Comparison of ENCODE assay signal across 1 cellular context in the genomic region with DNA sequence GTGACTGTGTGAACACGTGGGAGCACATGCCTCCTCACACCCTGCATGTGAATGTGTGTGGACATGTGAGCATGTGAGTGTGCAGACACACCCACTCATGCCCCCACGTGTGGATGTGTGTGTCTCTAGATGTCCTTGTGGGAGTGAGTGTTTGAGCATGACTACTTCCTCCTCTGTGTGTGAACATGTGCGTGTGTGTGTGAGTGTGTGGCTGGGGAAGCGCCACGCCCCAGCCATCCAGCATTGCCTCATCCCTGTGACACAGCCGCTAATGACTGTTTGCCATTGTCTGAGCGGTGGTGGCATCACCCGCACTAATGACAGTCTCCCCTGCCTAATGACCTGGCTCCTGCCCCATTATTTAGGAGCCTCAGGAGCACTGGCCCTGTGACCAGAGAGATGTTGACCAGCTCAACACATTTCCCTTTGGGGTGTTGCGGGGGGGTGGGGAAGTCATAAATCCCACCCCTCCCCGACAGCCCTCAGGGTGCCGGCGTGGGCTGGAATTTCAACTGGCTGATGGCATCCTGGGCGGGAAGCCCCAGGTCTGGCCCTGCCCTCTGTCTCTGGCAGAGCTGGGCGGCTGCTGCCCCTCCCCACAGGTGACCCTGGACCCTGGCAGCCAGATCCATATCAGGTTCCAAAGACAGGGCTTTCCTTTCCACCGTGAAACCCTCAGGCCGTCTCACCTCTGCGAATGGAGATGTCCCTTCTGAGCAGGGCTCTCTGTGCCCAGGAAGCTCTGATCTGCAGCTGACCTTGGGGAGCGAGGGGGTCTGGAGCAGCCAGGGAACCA.
TF ChIP-seq lines count a peak whose summit lies in the region.

No MANE protein-coding gene starts in this region.

TF ChIP-seq in HEK293, 187 proteins besides CTCF, POLR2A, EP300 and RAD21 (continued from another document and continues in another):
- TF ChIP-seq HOXD13 (CRISPR knock-in tag; IDR thresholded peaks at IDR 0.05; ENCODE audit: borderline replicate concordance) (no peak), ZNF292 (tag by site-specific recombination; IDR thresholded peaks at IDR 0.05; ENCODE audit: borderline replicate concordance, low read depth) (no peak), ZNF214 (tag by site-specific recombination; IDR thresholded peaks at IDR 0.05; ENCODE audit: borderline replicate concordance) (no peak), ZNF174 (tag by site-specific recombination; IDR thresholded peaks at IDR 0.05) (no peak), ZNF354C (tag by site-specific recombination; IDR thresholded peaks at IDR 0.05; ENCODE audit: borderline replicate concordance, low read depth) (no peak), KLF16 (tag by site-specific recombination; IDR thresholded peaks at IDR 0.05) (peak; percentile 96), ZNF335 (tag by site-specific recombination; conservative IDR thresholded peaks at IDR 0.05) (peak; percentile 54), GLI4 (tag by site-specific recombination; IDR thresholded peaks at IDR 0.05) (no peak), ZNF585B (tag by site-specific recombination; IDR thresholded peaks at IDR 0.05) (no peak), ZNF623 (tag by site-specific recombination; IDR thresholded peaks at IDR 0.05) (no peak), ZNF791 (tag by site-specific recombination; IDR thresholded peaks at IDR 0.05) (no peak), ZNF341 (tag by site-specific recombination; IDR thresholded peaks at IDR 0.05; ENCODE audit: low read depth) (no peak), ZNF140 (tag by site-specific recombination; IDR thresholded peaks at IDR 0.05) (no peak), ZNF660 (tag by site-specific recombination; IDR thresholded peaks at IDR 0.05) (peak; percentile 78), ZNF561 (tag by site-specific recombination; IDR thresholded peaks at IDR 0.05; ENCODE audit: borderline replicate concordance) (no peak), ZNF221 (tag by site-specific recombination; IDR thresholded peaks at IDR 0.05; ENCODE audit: borderline replicate concordance) (no peak), KLF9 (tag by site-specific recombination; IDR thresholded peaks at IDR 0.05; ENCODE audit: low read depth) (peak; percentile 96), ZEB2 (tag by site-specific recombination; IDR thresholded peaks at IDR 0.05) (peak; percentile 72), GFI1B (tag by site-specific recombination; IDR thresholded peaks at IDR 0.05) (no peak), PRDM1 (tag by site-specific recombination; IDR thresholded peaks at IDR 0.05) (no peak), ZNF2 (tag by site-specific recombination; IDR thresholded peaks at IDR 0.05) (no peak), ZBTB8A (tag by site-specific recombination; IDR thresholded peaks at IDR 0.05) (no peak), TRIM28 (IDR thresholded peaks at IDR 0.05; ENCODE audit: borderline replicate concordance, low read length) (no peak), ZBTB20 (tag by site-specific recombination; IDR thresholded peaks at IDR 0.05) (peak; percentile 29; the same call in 1 of the 2 replicates), SCRT2 (tag by site-specific recombination; IDR thresholded peaks at IDR 0.05) (0 out of 2 replicates have a peak, but pooled peaks have one; percentile 13), ZNF654 (tag by site-specific recombination; IDR thresholded peaks at IDR 0.05; ENCODE audit: low read depth) (no peak), ZNF404 (tag by site-specific recombination; IDR thresholded peaks at IDR 0.05) (no peak), WT1 (tag by site-specific recombination; IDR thresholded peaks at IDR 0.05) (no peak), ZNF16 (tag by site-specific recombination; IDR thresholded peaks at IDR 0.05; ENCODE audit: low read depth) (no peak), ZNF155 (tag by site-specific recombination; IDR thresholded peaks at IDR 0.05) (no peak), SETDB1 (IDR thresholded peaks at IDR 0.05; ENCODE audit: insufficient read length, low read length) (no peak)
- TF ChIP-seq, protein P1, sequence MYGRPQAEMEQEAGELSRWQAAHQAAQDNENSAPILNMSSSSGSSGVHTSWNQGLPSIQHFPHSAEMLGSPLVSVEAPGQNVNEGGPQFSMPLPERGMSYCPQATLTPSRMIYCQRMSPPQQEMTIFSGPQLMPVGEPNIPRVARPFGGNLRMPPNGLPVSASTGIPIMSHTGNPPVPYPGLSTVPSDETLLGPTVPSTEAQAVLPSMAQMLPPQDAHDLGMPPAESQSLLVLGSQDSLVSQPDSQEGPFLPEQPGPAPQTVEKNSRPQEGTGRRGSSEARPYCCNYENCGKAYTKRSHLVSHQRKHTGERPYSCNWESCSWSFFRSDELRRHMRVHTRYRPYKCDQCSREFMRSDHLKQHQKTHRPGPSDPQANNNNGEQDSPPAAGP (tag by site-specific recombination; IDR thresholded peaks at IDR 0.05): peak; percentile 97
- TF ChIP-seq, protein P2, sequence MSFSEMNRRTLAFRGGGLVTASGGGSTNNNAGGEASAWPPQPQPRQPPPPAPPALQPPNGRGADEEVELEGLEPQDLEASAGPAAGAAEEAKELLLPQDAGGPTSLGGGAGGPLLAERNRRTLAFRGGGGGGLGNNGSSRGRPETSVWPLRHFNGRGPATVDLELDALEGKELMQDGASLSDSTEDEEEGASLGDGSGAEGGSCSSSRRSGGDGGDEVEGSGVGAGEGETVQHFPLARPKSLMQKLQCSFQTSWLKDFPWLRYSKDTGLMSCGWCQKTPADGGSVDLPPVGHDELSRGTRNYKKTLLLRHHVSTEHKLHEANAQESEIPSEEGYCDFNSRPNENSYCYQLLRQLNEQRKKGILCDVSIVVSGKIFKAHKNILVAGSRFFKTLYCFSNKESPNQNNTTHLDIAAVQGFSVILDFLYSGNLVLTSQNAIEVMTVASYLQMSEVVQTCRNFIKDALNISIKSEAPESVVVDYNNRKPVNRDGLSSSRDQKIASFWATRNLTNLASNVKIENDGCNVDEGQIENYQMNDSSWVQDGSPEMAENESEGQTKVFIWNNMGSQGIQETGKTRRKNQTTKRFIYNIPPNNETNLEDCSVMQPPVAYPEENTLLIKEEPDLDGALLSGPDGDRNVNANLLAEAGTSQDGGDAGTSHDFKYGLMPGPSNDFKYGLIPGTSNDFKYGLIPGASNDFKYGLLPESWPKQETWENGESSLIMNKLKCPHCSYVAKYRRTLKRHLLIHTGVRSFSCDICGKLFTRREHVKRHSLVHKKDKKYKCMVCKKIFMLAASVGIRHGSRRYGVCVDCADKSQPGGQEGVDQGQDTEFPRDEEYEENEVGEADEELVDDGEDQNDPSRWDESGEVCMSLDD (tag by site-specific recombination; IDR thresholded peaks at IDR 0.05): peak; percentile 71; the same call in 1 of the 2 replicates
- TF ChIP-seq, protein P3, sequence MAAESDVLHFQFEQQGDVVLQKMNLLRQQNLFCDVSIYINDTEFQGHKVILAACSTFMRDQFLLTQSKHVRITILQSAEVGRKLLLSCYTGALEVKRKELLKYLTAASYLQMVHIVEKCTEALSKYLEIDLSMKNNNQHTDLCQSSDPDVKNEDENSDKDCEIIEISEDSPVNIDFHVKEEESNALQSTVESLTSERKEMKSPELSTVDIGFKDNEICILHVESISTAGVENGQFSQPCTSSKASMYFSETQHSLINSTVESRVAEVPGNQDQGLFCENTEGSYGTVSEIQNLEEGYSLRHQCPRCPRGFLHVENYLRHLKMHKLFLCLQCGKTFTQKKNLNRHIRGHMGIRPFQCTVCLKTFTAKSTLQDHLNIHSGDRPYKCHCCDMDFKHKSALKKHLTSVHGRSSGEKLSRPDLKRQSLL (tag by site-specific recombination; IDR thresholded peaks at IDR 0.05): no peak
- TF ChIP-seq, protein P4, sequence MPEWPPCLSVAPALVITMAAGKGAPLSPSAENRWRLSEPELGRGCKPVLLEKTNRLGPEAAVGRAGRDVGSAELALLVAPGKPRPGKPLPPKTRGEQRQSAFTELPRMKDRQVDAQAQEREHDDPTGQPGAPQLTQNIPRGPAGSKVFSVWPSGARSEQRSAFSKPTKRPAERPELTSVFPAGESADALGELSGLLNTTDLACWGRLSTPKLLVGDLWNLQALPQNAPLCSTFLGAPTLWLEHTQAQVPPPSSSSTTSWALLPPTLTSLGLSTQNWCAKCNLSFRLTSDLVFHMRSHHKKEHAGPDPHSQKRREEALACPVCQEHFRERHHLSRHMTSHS (tag by site-specific recombination; IDR thresholded peaks at IDR 0.05): peak; percentile 37; the same call in 1 of the 2 replicates
- TF ChIP-seq, protein P5, sequence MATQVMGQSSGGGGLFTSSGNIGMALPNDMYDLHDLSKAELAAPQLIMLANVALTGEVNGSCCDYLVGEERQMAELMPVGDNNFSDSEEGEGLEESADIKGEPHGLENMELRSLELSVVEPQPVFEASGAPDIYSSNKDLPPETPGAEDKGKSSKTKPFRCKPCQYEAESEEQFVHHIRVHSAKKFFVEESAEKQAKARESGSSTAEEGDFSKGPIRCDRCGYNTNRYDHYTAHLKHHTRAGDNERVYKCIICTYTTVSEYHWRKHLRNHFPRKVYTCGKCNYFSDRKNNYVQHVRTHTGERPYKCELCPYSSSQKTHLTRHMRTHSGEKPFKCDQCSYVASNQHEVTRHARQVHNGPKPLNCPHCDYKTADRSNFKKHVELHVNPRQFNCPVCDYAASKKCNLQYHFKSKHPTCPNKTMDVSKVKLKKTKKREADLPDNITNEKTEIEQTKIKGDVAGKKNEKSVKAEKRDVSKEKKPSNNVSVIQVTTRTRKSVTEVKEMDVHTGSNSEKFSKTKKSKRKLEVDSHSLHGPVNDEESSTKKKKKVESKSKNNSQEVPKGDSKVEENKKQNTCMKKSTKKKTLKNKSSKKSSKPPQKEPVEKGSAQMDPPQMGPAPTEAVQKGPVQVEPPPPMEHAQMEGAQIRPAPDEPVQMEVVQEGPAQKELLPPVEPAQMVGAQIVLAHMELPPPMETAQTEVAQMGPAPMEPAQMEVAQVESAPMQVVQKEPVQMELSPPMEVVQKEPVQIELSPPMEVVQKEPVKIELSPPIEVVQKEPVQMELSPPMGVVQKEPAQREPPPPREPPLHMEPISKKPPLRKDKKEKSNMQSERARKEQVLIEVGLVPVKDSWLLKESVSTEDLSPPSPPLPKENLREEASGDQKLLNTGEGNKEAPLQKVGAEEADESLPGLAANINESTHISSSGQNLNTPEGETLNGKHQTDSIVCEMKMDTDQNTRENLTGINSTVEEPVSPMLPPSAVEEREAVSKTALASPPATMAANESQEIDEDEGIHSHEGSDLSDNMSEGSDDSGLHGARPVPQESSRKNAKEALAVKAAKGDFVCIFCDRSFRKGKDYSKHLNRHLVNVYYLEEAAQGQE (tag by site-specific recombination; IDR thresholded peaks at IDR 0.05): no peak
- TF ChIP-seq, protein P6, sequence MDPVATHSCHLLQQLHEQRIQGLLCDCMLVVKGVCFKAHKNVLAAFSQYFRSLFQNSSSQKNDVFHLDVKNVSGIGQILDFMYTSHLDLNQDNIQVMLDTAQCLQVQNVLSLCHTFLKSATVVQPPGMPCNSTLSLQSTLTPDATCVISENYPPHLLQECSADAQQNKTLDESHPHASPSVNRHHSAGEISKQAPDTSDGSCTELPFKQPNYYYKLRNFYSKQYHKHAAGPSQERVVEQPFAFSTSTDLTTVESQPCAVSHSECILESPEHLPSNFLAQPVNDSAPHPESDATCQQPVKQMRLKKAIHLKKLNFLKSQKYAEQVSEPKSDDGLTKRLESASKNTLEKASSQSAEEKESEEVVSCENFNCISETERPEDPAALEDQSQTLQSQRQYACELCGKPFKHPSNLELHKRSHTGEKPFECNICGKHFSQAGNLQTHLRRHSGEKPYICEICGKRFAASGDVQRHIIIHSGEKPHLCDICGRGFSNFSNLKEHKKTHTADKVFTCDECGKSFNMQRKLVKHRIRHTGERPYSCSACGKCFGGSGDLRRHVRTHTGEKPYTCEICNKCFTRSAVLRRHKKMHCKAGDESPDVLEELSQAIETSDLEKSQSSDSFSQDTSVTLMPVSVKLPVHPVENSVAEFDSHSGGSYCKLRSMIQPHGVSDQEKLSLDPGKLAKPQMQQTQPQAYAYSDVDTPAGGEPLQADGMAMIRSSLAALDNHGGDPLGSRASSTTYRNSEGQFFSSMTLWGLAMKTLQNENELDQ (tag by site-specific recombination; IDR thresholded peaks at IDR 0.05; ENCODE audit: low read depth): no peak
- TF ChIP-seq, protein P7, sequence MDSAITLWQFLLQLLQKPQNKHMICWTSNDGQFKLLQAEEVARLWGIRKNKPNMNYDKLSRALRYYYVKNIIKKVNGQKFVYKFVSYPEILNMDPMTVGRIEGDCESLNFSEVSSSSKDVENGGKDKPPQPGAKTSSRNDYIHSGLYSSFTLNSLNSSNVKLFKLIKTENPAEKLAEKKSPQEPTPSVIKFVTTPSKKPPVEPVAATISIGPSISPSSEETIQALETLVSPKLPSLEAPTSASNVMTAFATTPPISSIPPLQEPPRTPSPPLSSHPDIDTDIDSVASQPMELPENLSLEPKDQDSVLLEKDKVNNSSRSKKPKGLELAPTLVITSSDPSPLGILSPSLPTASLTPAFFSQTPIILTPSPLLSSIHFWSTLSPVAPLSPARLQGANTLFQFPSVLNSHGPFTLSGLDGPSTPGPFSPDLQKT (IDR thresholded peaks at IDR 0.05; ENCODE audit: borderline replicate concordance, low read depth, low read length): no peak
- TF ChIP-seq, protein P8, sequence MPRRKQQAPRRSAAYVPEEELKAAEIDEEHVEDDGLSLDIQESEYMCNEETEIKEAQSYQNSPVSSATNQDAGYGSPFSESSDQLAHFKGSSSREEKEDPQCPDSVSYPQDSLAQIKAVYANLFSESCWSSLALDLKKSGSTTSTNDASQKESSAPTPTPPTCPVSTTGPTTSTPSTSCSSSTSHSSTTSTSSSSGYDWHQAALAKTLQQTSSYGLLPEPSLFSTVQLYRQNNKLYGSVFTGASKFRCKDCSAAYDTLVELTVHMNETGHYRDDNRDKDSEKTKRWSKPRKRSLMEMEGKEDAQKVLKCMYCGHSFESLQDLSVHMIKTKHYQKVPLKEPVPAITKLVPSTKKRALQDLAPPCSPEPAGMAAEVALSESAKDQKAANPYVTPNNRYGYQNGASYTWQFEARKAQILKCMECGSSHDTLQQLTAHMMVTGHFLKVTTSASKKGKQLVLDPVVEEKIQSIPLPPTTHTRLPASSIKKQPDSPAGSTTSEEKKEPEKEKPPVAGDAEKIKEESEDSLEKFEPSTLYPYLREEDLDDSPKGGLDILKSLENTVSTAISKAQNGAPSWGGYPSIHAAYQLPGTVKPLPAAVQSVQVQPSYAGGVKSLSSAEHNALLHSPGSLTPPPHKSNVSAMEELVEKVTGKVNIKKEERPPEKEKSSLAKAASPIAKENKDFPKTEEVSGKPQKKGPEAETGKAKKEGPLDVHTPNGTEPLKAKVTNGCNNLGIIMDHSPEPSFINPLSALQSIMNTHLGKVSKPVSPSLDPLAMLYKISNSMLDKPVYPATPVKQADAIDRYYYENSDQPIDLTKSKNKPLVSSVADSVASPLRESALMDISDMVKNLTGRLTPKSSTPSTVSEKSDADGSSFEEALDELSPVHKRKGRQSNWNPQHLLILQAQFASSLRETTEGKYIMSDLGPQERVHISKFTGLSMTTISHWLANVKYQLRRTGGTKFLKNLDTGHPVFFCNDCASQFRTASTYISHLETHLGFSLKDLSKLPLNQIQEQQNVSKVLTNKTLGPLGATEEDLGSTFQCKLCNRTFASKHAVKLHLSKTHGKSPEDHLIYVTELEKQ (tag by site-specific recombination; IDR thresholded peaks at IDR 0.05; ENCODE audit: borderline replicate concordance): 0 out of 2 replicates have a peak, but pooled peaks have one; percentile 46
- TF ChIP-seq, protein P9, sequence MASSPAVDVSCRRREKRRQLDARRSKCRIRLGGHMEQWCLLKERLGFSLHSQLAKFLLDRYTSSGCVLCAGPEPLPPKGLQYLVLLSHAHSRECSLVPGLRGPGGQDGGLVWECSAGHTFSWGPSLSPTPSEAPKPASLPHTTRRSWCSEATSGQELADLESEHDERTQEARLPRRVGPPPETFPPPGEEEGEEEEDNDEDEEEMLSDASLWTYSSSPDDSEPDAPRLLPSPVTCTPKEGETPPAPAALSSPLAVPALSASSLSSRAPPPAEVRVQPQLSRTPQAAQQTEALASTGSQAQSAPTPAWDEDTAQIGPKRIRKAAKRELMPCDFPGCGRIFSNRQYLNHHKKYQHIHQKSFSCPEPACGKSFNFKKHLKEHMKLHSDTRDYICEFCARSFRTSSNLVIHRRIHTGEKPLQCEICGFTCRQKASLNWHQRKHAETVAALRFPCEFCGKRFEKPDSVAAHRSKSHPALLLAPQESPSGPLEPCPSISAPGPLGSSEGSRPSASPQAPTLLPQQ (tag by site-specific recombination; IDR thresholded peaks at IDR 0.05): peak; percentile 84
